ENCODE assay signal across 11 cellular contexts in the genomic region with DNA sequence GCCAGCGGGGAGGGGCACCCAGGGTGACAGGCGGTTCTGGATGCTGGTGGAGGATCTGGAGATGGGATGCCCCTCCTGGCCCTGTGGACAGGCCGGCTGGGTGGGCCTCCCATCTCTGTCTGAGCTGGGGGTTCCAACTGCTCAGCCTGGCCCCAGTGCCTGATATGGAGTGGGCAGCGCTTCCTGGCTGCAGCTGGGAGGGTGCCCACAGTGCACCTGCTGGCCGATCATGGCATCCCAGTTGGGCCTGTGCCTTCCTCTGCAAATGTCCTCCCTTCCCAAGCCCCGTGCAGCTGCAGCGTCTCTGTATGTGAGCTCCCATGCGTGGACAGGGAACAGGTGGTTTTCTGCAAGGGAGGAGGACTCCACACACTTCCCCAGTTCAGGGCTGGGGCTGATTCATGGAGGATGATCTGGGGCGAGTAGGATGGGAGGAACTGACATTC. TPM values are rescaled to one million over a fixed set of nuclear protein-coding genes. Genes with fewer than 3 reads are reported as not detected.
DNase-seq lines count a peak whose midpoint lies in the region; TF ChIP-seq lines count a peak whose summit lies in the region.
"Had no signal": no experiment of that assay in that cellular context is flagged by ENCODE, and none has a peak within 500 bp of the region (broad histone marks: within the 10 kb centered on the region; RNA-seq: fewer than 3 reads in every experiment).

No MANE protein-coding gene starts in this region.

- H3K4me3 ChIP-seq in breast epithelium (no peak overlapping the region), SU-DHL-6 (ENCODE audit: insufficient read depth, low read length, poor library complexity, severe bottlenecking) (no peak overlapping the region)
- H3K4me3 ChIP-seq: prostate gland had no signal

- H3K4me1 Mint-ChIP-seq in MCF 10A (ENCODE audit: insufficient read depth, unreplicated experiment): peaks cover 3% of the 10 kb centered on the region
- peaks cover 24% of the 10 kb centered on the region for H3K4me1 Mint-ChIP-seq in type B pancreatic cell (ENCODE audit: unreplicated experiment)

- peaks cover 6% of the 10 kb centered on the region for H3F3A ChIP-seq in SU-DHL-6 (ENCODE audit: insufficient read depth)

- peak overlapping the region; percentile 72 for H3K9ac ChIP-seq in SU-DHL-6 (ENCODE audit: low read length)

- CTCF ChIA-PET in MCF 10A (lab: Yijun Ruan, JAX): no interaction called here

- no TSS peak for BruUV-seq in MCF 10A (replicated peaks; lab: Mats Ljungman, UMichigan)

- no peaks in the 10 kb centered on the region for H3K27me3 ChIP-seq in breast epithelium
- no peaks in the 10 kb centered on the region for H3K27me3 ChIP-seq in SU-DHL-6 (ENCODE audit: low read length)

- intact Hi-C loops in MCF 10A (cut with micrococcal nuclease): no loop called here
- intact Hi-C loops in breast epithelium (cut with DNase I; ENCODE audit: low total_unique reads): no loop called here

- peak overlapping the region; percentile 63 for H3K4me2 ChIP-seq in SU-DHL-6 (ENCODE audit: low read depth, low read length, poor library complexity, severe bottlenecking)

- DNase-seq in MCF 10A (ENCODE audit: unreplicated experiment): no peak
- DNase-seq in breast epithelium (ENCODE audit: low spot score in 2 of 2): no peak
- peak; percentile 64 for DNase-seq in kidney tubule cell (ENCODE audit: low spot score)
- DNase-seq in type B pancreatic cell (ENCODE audit: extremely low spot score, unreplicated experiment): no peak
- DNase-seq in stimulated activated CD4-positive, alpha-beta T cell treated with anti-CD3 and anti-CD28 coated beads, Interleukin-12 subunit alpha, Interleukin-12 subunit beta, amount 100 ng/mL, for 4 hours: no peak
- no peak for DNase-seq in C1 segment of cervical spinal cord (lab: John Stamatoyannopoulos, UW)
- no peak for DNase-seq in OCI-M2 (lab: John Stamatoyannopoulos, UW; ENCODE audit: unreplicated experiment)
- DNase-seq: DMS79 treated with DMSO at 0.1 percent for 48 hours had no signal

- H3K27me3 Mint-ChIP-seq in MCF 10A (ENCODE audit: insufficient read depth, unreplicated experiment) (no peaks in the 10 kb centered on the region), type B pancreatic cell (no peaks in the 10 kb centered on the region)

- no peaks in the 10 kb centered on the region; the same call in 1 of the 2 replicates for H4K20me1 ChIP-seq in SU-DHL-6 (ENCODE audit: low read depth, low read length)

- TF ChIP-seq CTCF in MCF 10A (IDR thresholded peaks at IDR 0.05; ENCODE audit: unreplicated experiment) (no peak), breast epithelium (IDR thresholded peaks at IDR 0.05) (no peak), SU-DHL-6 (IDR thresholded peaks at IDR 0.05; ENCODE audit: insufficient read depth, low read length, poor library complexity, severe bottlenecking) (no peak), type B pancreatic cell (conservative IDR thresholded peaks at IDR 0.05) (no peak)

- H3K79me2 ChIP-seq in SU-DHL-6 (ENCODE audit: insufficient read depth, low read length): peaks cover 27% of the 10 kb centered on the region

- H3K4me3 Mint-ChIP-seq in MCF 10A (ENCODE audit: unreplicated experiment): peak overlapping the region; percentile 72
- peak overlapping the region; percentile 76 for H3K4me3 Mint-ChIP-seq in type B pancreatic cell

- H3K36me3 ChIP-seq in breast epithelium (no peaks in the 10 kb centered on the region), SU-DHL-6 (ENCODE audit: low read length) (no peaks in the 10 kb centered on the region)
- H3K36me3 ChIP-seq: prostate gland had no signal

- peaks cover 3 to 34% of the 10 kb centered on the region in 2 donors for H3K4me1 ChIP-seq in breast epithelium

- TF ChIP-seq POLR2A in breast epithelium (IDR thresholded peaks at IDR 0.05): no peak

- H3K27ac Mint-ChIP-seq in MCF 10A (ENCODE audit: low read depth, unreplicated experiment) (no peak overlapping the region), type B pancreatic cell (peak overlapping the region; percentile 78)

- H3K9me3 Mint-ChIP-seq in MCF 10A (ENCODE audit: unreplicated experiment): no peaks in the 10 kb centered on the region
- no peaks in the 10 kb centered on the region for H3K9me3 Mint-ChIP-seq in type B pancreatic cell

- no peaks in the 10 kb centered on the region for H3K9me2 ChIP-seq in SU-DHL-6 (replicated peaks; ENCODE audit: insufficient read depth, low read length)

- no peak overlapping the region for H2AFZ ChIP-seq in SU-DHL-6 (ENCODE audit: low read depth, low read length, severe bottlenecking)

- H3K27ac ChIP-seq in breast epithelium (peak overlapping the region in 1 of 2 donors; percentile 87), SU-DHL-6 (ENCODE audit: low read depth, low read length) (peak overlapping the region; percentile 49)
- H3K27ac ChIP-seq: prostate gland had no signal

- POLR2A ChIA-PET in MCF 10A (lab: Yijun Ruan, JAX): interaction anchor here (1.5 kb wide), 1 partner anchor 36 kb away, joined by 4 read pairs; no protein-coding TSS in a partner anchor

- H3K36me3 Mint-ChIP-seq in MCF 10A (ENCODE audit: insufficient read depth, unreplicated experiment): peaks cover 6% of the 10 kb centered on the region
- H3K36me3 Mint-ChIP-seq in type B pancreatic cell: no peaks in the 10 kb centered on the region

- H3K9me3 ChIP-seq in breast epithelium (no peaks in the 10 kb centered on the region), SU-DHL-6 (ENCODE audit: insufficient read depth, low read length) (no peaks in the 10 kb centered on the region)
- H3K9me3 ChIP-seq: prostate gland had no signal

RNA-seq across cellular contexts. Expression of gene PFKL, which starts 2.1 kb away (rescaled TPM):
- total RNA-seq in MCF 10A (2022) (68.0 and 90.2 TPM in 2 replicates), breast epithelium (100 to 1,000 TPM in 1 of 3 donors, 10 to 100 TPM in 2; 80.9 to 101 (median 97.9) TPM), type B pancreatic cell (ENCODE audit: low replicate concordance) (135 and 178 TPM in 2 replicates)

RNA-seq across cellular contexts. Expression of gene AIRE, which starts 16.3 kb away (rescaled TPM):
- total RNA-seq in MCF 10A (2022) (not detected in 2 replicates), breast epithelium (not detected), type B pancreatic cell (ENCODE audit: low replicate concordance) (0.12 TPM in 1 of 2 replicates, not detected in the other)
- total RNA-seq: prostate gland had no signal

RNA-seq across cellular contexts. Expression of gene CFAP410, which starts 37.2 kb away (rescaled TPM):
- 10.1 and 13.3 TPM in 2 replicates for total RNA-seq in MCF 10A (2022)
- 10 to 100 TPM; 22.2 to 31.1 (median 27.8) TPM for total RNA-seq in breast epithelium
- total RNA-seq in type B pancreatic cell (ENCODE audit: low replicate concordance): 15.1 and 23.1 TPM in 2 replicates

RNA-seq across cellular contexts. Expression of gene DNMT3L, which starts 40.3 kb away (rescaled TPM):
- not detected in 2 replicates for total RNA-seq in MCF 10A (2022)
- total RNA-seq in breast epithelium: not detected
- 0.81 TPM in 1 of 2 replicates, not detected in the other for total RNA-seq in type B pancreatic cell (ENCODE audit: low replicate concordance)
- total RNA-seq: frontal cortex, prostate gland had no signal

RNA-seq across cellular contexts. Expression of gene TRPM2, which starts 51.4 kb away (rescaled TPM):
- total RNA-seq in MCF 10A (2022) (10.0 and 11.0 TPM in 2 replicates), breast epithelium (1 to 10 TPM; 4.3 to 7.9 (median 7.2) TPM), type B pancreatic cell (ENCODE audit: low replicate concordance) (0.05 and 0.07 TPM in 2 replicates)
